1 cellular context compared by ENCODE assay signal in genomic region chr6:40695114-40695513, GRCh38.
TF ChIP-seq lines count a peak whose summit lies in the region.

No MANE protein-coding gene starts in this region.

TF ChIP-seq in A549, 52 proteins besides CTCF, POLR2A, EP300 and RAD21 (continued from another document):
- TF ChIP-seq BHLHE40 (IDR thresholded peaks at IDR 0.05; ENCODE audit: low read depth, low read length): no peak
